Comparison of ENCODE assay signal across 1 cellular context in the genomic region with DNA sequence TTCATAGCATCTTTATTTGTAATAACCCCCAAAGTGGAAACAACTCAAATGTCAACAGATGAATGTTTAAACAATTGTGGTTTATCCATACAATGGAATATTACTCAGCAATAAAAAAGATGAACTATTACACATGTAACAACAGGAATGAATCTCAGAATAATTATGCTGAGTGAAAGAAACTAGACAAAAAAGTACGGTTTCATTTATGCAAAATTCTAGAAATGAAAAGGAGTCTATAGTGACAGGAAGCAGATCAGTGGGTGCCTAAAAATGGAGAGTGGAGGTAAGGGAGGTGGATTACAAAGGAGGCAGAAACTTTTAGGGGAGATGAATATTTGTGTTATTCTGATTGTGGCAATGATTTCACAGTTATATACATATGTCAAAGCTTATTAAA.
TF ChIP-seq lines count a peak whose summit lies in the region.

No MANE protein-coding gene starts in this region.

TF ChIP-seq in endothelial cell of umbilical vein, 7 proteins besides CTCF, POLR2A, EP300 and RAD21 (continued from another document):
- TF ChIP-seq, protein P1, sequence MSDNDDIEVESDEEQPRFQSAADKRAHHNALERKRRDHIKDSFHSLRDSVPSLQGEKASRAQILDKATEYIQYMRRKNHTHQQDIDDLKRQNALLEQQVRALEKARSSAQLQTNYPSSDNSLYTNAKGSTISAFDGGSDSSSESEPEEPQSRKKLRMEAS (IDR thresholded peaks at IDR 0.05; ENCODE audit: insufficient read depth, insufficient read length) = no peak
- no peak for TF ChIP-seq FOS (IDR thresholded peaks at IDR 0.05; ENCODE audit: borderline replicate concordance, insufficient read depth, low read length)
- TF ChIP-seq JUN (IDR thresholded peaks at IDR 0.05; ENCODE audit: borderline replicate concordance, insufficient read depth, insufficient read length, low read depth) = no peak
- TF ChIP-seq POLR2AphosphoS5 (IDR thresholded peaks at IDR 0.05; ENCODE audit: insufficient read depth, low read depth, low read length) = no peak
- TF ChIP-seq EZH2 (IDR thresholded peaks at IDR 0.05; ENCODE audit: borderline replicate concordance, low read depth, low read length, severe bottlenecking) = no peak
- TF ChIP-seq GATA2 (IDR thresholded peaks at IDR 0.05; ENCODE audit: insufficient read depth, insufficient read length, low read depth, low read length) = no peak
